Comparison of ENCODE assay signal across 8 cellular contexts in the genomic region with DNA sequence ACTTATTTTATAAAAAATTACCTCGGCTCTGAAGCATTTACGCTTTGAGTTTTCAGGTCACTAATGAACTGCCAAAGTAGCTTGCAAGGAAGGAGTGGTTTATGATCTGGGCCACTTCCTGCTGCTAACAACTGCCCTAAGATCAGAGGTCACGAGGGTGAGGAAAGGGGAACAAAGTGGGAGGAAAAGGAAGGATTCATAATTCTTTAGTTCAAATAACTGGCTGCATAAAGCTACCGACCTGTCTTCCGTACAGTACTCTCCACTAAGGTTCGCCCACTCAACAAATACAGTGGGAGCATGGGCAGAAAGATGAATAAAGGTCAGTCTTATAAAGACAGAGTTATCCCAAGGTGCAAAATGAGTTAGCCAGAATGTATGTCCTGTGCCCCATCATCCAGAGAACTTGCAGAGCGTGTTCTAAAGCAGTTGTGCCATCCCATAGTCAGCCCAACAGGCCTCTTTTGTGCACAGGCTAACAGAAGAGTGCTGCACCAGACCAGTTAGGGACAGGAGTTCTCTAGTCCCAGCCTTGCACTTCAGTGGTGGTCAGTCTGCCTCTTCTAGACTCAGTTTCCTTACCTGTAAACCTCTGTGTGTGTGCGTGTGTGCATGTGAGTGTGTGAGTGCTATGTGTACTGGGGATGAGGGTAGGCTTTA.
A peak's percentile ranks its signal among the peaks of the same experiment; 100 is the strongest.
DNase-seq lines count a peak whose midpoint lies in the region; ATAC-seq and TF ChIP-seq lines count a peak whose summit lies in the region.

No MANE protein-coding gene starts in this region.

- H3K27me3 ChIP-seq in right atrium auricular region = no peaks in the 10 kb centered on the region
- H3K27me3 ChIP-seq in thoracic aorta (replicated peaks; ENCODE audit: insufficient read depth) = no peaks in the 10 kb centered on the region

- TF ChIP-seq CTCF in right atrium auricular region (IDR thresholded peaks at IDR 0.05) (no peak), thoracic aorta (IDR thresholded peaks at IDR 0.05) (no peak), GM13976 (IDR thresholded peaks at IDR 0.05; ENCODE audit: borderline replicate concordance, control extremely low read depth, extremely low read depth, insufficient read depth, missing control alignments) (no peak)

- H3K27ac ChIP-seq in right atrium auricular region = peak overlapping the region; percentile 22 to 52
- H3K27ac ChIP-seq in thoracic aorta = peak overlapping the region; percentile 70 to 84

- H3K4me3 ChIP-seq in right atrium auricular region (no peak overlapping the region), thoracic aorta (peak overlapping the region; percentile 57)

- CTCF ChIA-PET in activated CD4-positive, alpha-beta T cell treated with anti-CD3 and anti-CD28 coated beads, Interleukin-2, amount 10 ng/mL, durations not matched to agents 7 days and 5 days (lab: Charles Lee) = no interaction called here

- H3K9me3 ChIP-seq in right atrium auricular region = no peaks in the 10 kb centered on the region
- H3K9me3 ChIP-seq in thoracic aorta = no peaks in the 10 kb centered on the region

- peaks cover 31% of the 10 kb centered on the region for H3K4me1 Mint-ChIP-seq in activated CD4-positive, alpha-beta T cell treated with anti-CD3 and anti-CD28 coated beads, Interleukin-2, amount 10 ng/mL, durations not matched to agents 7 days and 5 days

- DNase-seq in activated CD4-positive, alpha-beta T cell treated with anti-CD3 and anti-CD28 coated beads, Interleukin-2, amount 10 ng/mL, durations not matched to agents 7 days and 5 days = peak; percentile 9
- no peak for DNase-seq in activated CD4-positive, alpha-beta T cell treated with anti-CD3 and anti-CD28 coated beads for 48 hours
- DNase-seq in SKM-1 treated with dmso at 0.1 percent for 144 hours (lab: John Stamatoyannopoulos, UW; ENCODE audit: unreplicated experiment) = peak; percentile 76
- no peak for DNase-seq in right atrium auricular region (ENCODE audit: low spot score)
- no peak for DNase-seq in thoracic aorta (ENCODE audit: low spot score)
- DNase-seq in NCI-H2081 (lab: John Stamatoyannopoulos, UW) = no peak
- DNase-seq in GM13976 (ENCODE audit: low spot score) = no peak

- H3K4me1 ChIP-seq in right atrium auricular region (peaks cover 0 to 75% of the 10 kb centered on the region in 2 donors), thoracic aorta (ENCODE audit: control insufficient read depth in 1 of 2, low read depth in 2 of 2) (peaks cover 54 to 82% of the 10 kb centered on the region in 2 donors)

- H3K36me3 ChIP-seq in right atrium auricular region = no peaks in the 10 kb centered on the region
- H3K36me3 ChIP-seq in thoracic aorta = no peaks in the 10 kb centered on the region

- in situ Hi-C loops in GM13976 (cut with MboI; ENCODE audit: low sequenced_read_pairs, unreplicated experiment) = no loop called here

- POLR2A ChIA-PET in activated CD4-positive, alpha-beta T cell treated with anti-CD3 and anti-CD28 coated beads, Interleukin-2, amount 10 ng/mL, durations not matched to agents 7 days and 5 days (lab: Charles Lee) = interaction anchor here (0.6 kb wide), 1 partner anchor 16 kb away, joined by 5 read pairs; no protein-coding TSS in a partner anchor

- H3K36me3 Mint-ChIP-seq in activated CD4-positive, alpha-beta T cell treated with anti-CD3 and anti-CD28 coated beads, Interleukin-2, amount 10 ng/mL, durations not matched to agents 7 days and 5 days (ENCODE audit: low read depth) = peaks cover 22% of the 10 kb centered on the region

- peak overlapping the region; percentile 98 for H3K27ac Mint-ChIP-seq in activated CD4-positive, alpha-beta T cell treated with anti-CD3 and anti-CD28 coated beads, Interleukin-2, amount 10 ng/mL, durations not matched to agents 7 days and 5 days

- ATAC-seq in thoracic aorta (ENCODE audit: insufficient number of reproducible peaks, low FRiP score, low read depth) = no peak
- no peak for ATAC-seq in GM21515 (IDR thresholded peaks at IDR 0.05; ENCODE audit: unreplicated experiment)

- H3K27me3 Mint-ChIP-seq in activated CD4-positive, alpha-beta T cell treated with anti-CD3 and anti-CD28 coated beads, Interleukin-2, amount 10 ng/mL, durations not matched to agents 7 days and 5 days = no peaks in the 10 kb centered on the region

- H3K4me3 Mint-ChIP-seq in activated CD4-positive, alpha-beta T cell treated with anti-CD3 and anti-CD28 coated beads, Interleukin-2, amount 10 ng/mL, durations not matched to agents 7 days and 5 days = peak overlapping the region; percentile 77

- H3K9me3 Mint-ChIP-seq in activated CD4-positive, alpha-beta T cell treated with anti-CD3 and anti-CD28 coated beads, Interleukin-2, amount 10 ng/mL, durations not matched to agents 7 days and 5 days = peaks cover 6% of the 10 kb centered on the region

Comparison
In these comparisons a context has a peak if more than half of its experiments do, and no peak if none do; other contexts are left out.
1. DNase-seq: peak in activated CD4-positive, alpha-beta T cell treated with anti-CD3 and anti-CD28 coated beads, Interleukin-2, amount 10 ng/mL, durations not matched to agents 7 days and 5 days (single experiment) and SKM-1 treated with dmso at 0.1 percent for 144 hours (single experiment); none in activated CD4-positive, alpha-beta T cell treated with anti-CD3 and anti-CD28 coated beads for 48 hours (single experiment), right atrium auricular region (single experiment), thoracic aorta (single experiment), NCI-H2081 (0 of 2) and GM13976 (single experiment).